9 cellular contexts compared by ENCODE assay signal in genomic region chr17:19753049-19753444, GRCh38. TPM values are rescaled to one million over a fixed set of nuclear protein-coding genes. Genes with fewer than 3 reads are reported as not detected.
DNase-seq lines count a peak whose midpoint lies in the region; ATAC-seq, FAIRE-seq and TF ChIP-seq lines count a peak whose summit lies in the region.
"Had no signal": no experiment of that assay in that cellular context is flagged by ENCODE, and none has a peak within 500 bp of the region (broad histone marks: within the 10 kb centered on the region; RNA-seq: fewer than 3 reads in every experiment).

No MANE protein-coding gene starts in this region.

- TF ChIP-seq CTCF in AG04450 (IDR thresholded peaks at IDR 0.05; ENCODE audit: low read depth, low read length), result no peak
- no peak for TF ChIP-seq CTCF in GM12878 (IDR thresholded peaks at IDR 0.05 in 2 of 3, conservative IDR thresholded peaks at IDR 0.05 in 1 of 3; ENCODE audit: control insufficient read depth in 2 of 3, extremely low read depth in 1 of 3, insufficient read depth in 1 of 3, low read depth in 3 of 3, low read length in 3 of 3)
- TF ChIP-seq CTCF in transverse colon (IDR thresholded peaks at IDR 0.05), result no peak

- no peak overlapping the region for H3K9ac ChIP-seq in GM12878 (ENCODE audit: control insufficient read depth, insufficient read depth, low read length)

- TF ChIP-seq RAD21 in GM12878 (IDR thresholded peaks at IDR 0.05; ENCODE audit: insufficient read depth, low read depth, low read length), result no peak

- no peaks in the 10 kb centered on the region for H3K79me2 ChIP-seq in GM12878 (ENCODE audit: control insufficient read depth, insufficient read depth, low read length)

- WGBS in GM12878 (ENCODE audit: insufficient coverage, insufficient replicate concordance, low lambda C conversion rate, missing lambda C conversion rate), result 46% methylated on average over 11 of the region's 11 CpGs
- 53 to 54% methylated on average over 5 to 9 of the region's 11 CpGs for WGBS in transverse colon (ENCODE audit: low coverage in 1 of 2), 2 donors

- DNase-seq in AG04450 (ENCODE audit: low read depth, low spot score) (no peak), LoVo (ENCODE audit: low spot score) (peak; percentile 95), GM12878 (ENCODE audit: low read depth, low spot score) (no peak), transverse colon (peak; percentile 80)
- no peak for DNase-seq in effector memory CD4-positive, alpha-beta T cell

- TF ChIP-seq EP300 in GM12878 (IDR thresholded peaks at IDR 0.05; ENCODE audit: borderline replicate concordance in 1 of 2, control insufficient read depth in 1 of 2, low read depth in 2 of 2, low read length in 2 of 2) (no peak), transverse colon (IDR thresholded peaks at IDR 0.05; ENCODE audit: low read depth) (no peak)

- H2AFZ ChIP-seq in GM12878 (ENCODE audit: control insufficient read depth, low read depth, low read length), result 0 out of 2 replicates have a peak overlapping the region, but pooled peaks have one; percentile 9

- in situ Hi-C loops in GM12878 (cut with MboI) (no loop called here), transverse colon (cut with MboI; ENCODE audit: low pct_ligation_motif_present in 1 of 4, low pct_unique_long_range_greater_than_20kb in 1 of 4, low sequenced_read_pairs in 3 of 4) (loop anchor here (25.0 kb wide), 2 partner anchors 91 to 391 kb away; partner anchors contain the start of gene B9D1 (in 3 of the 4))

- peaks cover 45% of the 10 kb centered on the region for H3K4me1 ChIP-seq in GM12878 (ENCODE audit: control insufficient read depth, insufficient read depth, low read length)
- H3K4me1 ChIP-seq in transverse colon, result peaks cover 7 to 26% (median 21%) of the 10 kb centered on the region in 4 donors
- H3K4me1 ChIP-seq in effector memory CD4-positive, alpha-beta T cell (ENCODE audit: control insufficient read depth, insufficient read depth, low read length, poor library complexity, severe bottlenecking), result no peaks in the 10 kb centered on the region

- H3K27ac ChIP-seq in AG04450 (ENCODE audit: low read depth, low read length) (peak overlapping the region; percentile 31), GM12878 (ENCODE audit: control insufficient read depth, insufficient read depth) (no peak overlapping the region), layer of hippocampus (ENCODE audit: low read depth, low read length) (peak overlapping the region; percentile 86), transverse colon (peak overlapping the region; percentile 38 to 76 (median 64))
- no peak overlapping the region for H3K27ac ChIP-seq in effector memory CD4-positive, alpha-beta T cell (ENCODE audit: insufficient read depth, low read length, poor library complexity, severe bottlenecking)

- POLR2A ChIA-PET in AG04450 (lab: Yijun Ruan, JAX), result no interaction called here
- POLR2A ChIA-PET in GM12878 (lab: Charles Lee), result no interaction called here

- CTCF ChIA-PET in AG04450 (lab: Charles Lee) (interaction anchor here (1.7 to 3.0 kb wide), 3 partner anchors 8 to 12 kb away, joined by 4 to 17 read pairs (median 15); no protein-coding TSS in a partner anchor), GM12878 (lab: Yijun Ruan, JAX) (interaction anchor here (1.1 to 2.5 kb wide), 4 partner anchors 8 to 240 kb away, joined by 3 to 11 read pairs (median 6); no protein-coding TSS in a partner anchor)

- no TSS peak for BruUV-seq in GM12878 (replicated peaks; lab: Mats Ljungman, UMichigan)

- TF ChIP-seq POLR2A in GM12878 (IDR thresholded peaks at IDR 0.05; ENCODE audit: low read depth, low read length) (no peak), transverse colon (IDR thresholded peaks at IDR 0.05) (no peak)

- RAD21 ChIA-PET in GM12878 (lab: Charles Lee; ENCODE audit: unreplicated experiment), result no interaction called here

- peaks cover 7% of the 10 kb centered on the region; the same call in 1 of the 2 replicates for H3K9me3 ChIP-seq in AG04450 (ENCODE audit: control insufficient read depth, insufficient read depth, low read length)
- H3K9me3 ChIP-seq in GM12878 (replicated peaks; ENCODE audit: control insufficient read depth, insufficient read depth, low read length), result no peaks in the 10 kb centered on the region
- H3K9me3 ChIP-seq in transverse colon, result no peaks in the 10 kb centered on the region
- H3K9me3 ChIP-seq in effector memory CD4-positive, alpha-beta T cell (ENCODE audit: control insufficient read depth, low read length), result no peaks in the 10 kb centered on the region

- SMC1A ChIA-PET in GM12878 (lab: Charles Lee; ENCODE audit: uncharacterized antibody, unreplicated experiment), result interaction anchor here (1.2 kb wide), 1 partner anchor 18 kb away, joined by 3 read pairs; no protein-coding TSS in a partner anchor

- H3K4me3 ChIP-seq in AG04450 (ENCODE audit: low read depth, low read length) (no peak overlapping the region), GM12878 (no peak overlapping the region), transverse colon (no peak overlapping the region)
- no peak overlapping the region for H3K4me3 ChIP-seq in effector memory CD4-positive, alpha-beta T cell (ENCODE audit: insufficient read depth, low read depth, low read length, poor library complexity, severe bottlenecking)

- H3K4me2 ChIP-seq in GM12878 (ENCODE audit: control insufficient read depth, insufficient read depth), result no peak overlapping the region

- no peaks in the 10 kb centered on the region for H4K20me1 ChIP-seq in GM12878 (ENCODE audit: control insufficient read depth, insufficient read depth)

- H3K36me3 ChIP-seq in GM12878 (ENCODE audit: control insufficient read depth in 2 of 2, insufficient read depth in 2 of 2, low read length in 1 of 2) (no peaks in the 10 kb centered on the region), transverse colon (no peaks in the 10 kb centered on the region)
- H3K36me3 ChIP-seq in effector memory CD4-positive, alpha-beta T cell (ENCODE audit: control insufficient read depth, insufficient read depth, low read length), result no peaks in the 10 kb centered on the region

- ATAC-seq in GM12878, result no peak
- no peak for ATAC-seq in GM18861 (IDR thresholded peaks at IDR 0.05; ENCODE audit: unreplicated experiment)
- ATAC-seq in GM19395 (IDR thresholded peaks at IDR 0.05; ENCODE audit: unreplicated experiment), result no peak

- FAIRE-seq in GM12878 (lab: Jason Lieb, UNC), result no peak

- intact Hi-C loops in GM12878 (cut with micrococcal nuclease; ENCODE audit: unreplicated experiment), result no loop called here
- intact Hi-C loops in transverse colon (cut with DNase I; ENCODE audit: low total_unique reads), result no loop called here

- H3K27me3 ChIP-seq in AG04450 (ENCODE audit: control insufficient read depth, insufficient read depth, low read length) (peaks cover 29% of the 10 kb centered on the region), GM12878 (replicated peaks in 1 of 2; ENCODE audit: control insufficient read depth in 2 of 2, insufficient read depth in 2 of 2, low read length in 1 of 2) (no peaks in the 10 kb centered on the region), layer of hippocampus (ENCODE audit: control insufficient read depth, insufficient read depth, low read length) (no peaks in the 10 kb centered on the region), transverse colon (no peaks in the 10 kb centered on the region)
- H3K27me3 ChIP-seq in effector memory CD4-positive, alpha-beta T cell (replicated peaks; ENCODE audit: control insufficient read depth, insufficient read depth, low read length, poor library complexity, severe bottlenecking), result no peaks in the 10 kb centered on the region

TF ChIP-seq in GM12878, 131 proteins besides CTCF, POLR2A, EP300 and RAD21 (continues in another document):
- TF ChIP-seq SUPT20H (IDR thresholded peaks at IDR 0.05; ENCODE audit: borderline replicate concordance, control insufficient read depth, low read depth, low read length) (no peak), NR2F1 (conservative IDR thresholded peaks at IDR 0.05) (no peak), MEF2B (IDR thresholded peaks at IDR 0.05; ENCODE audit: partially characterized antibody, poor library complexity, severe bottlenecking) (no peak)

RNA-seq across cellular contexts. Expression of gene ALDH3A1, which starts 4.9 kb away (rescaled TPM):
- polyA plus RNA-seq in AG04450 (2011; rRNA removed) (0.14 and 1.7 TPM in 2 replicates), GM12878 (2011; rRNA removed) (not detected in 2 replicates), GM12878 (2014; fragmentation: Illumina TruSeq; extraction: Trizol) (not detected in 2 replicates), GM12878 (2014; fragmentation: Nextera tagmentation; extraction: Ambion mirVana) (not detected), GM12878 (2014; rRNA removed) (0.20 TPM in 1 of 2 replicates, not detected in the other), GM12878 (2016; fragmentation: Nextera tagmentation; extraction: Ambion mirVana) (not detected)
- 0.30 TPM in 1 of 2 replicates, not detected in the other for polyA minus RNA-seq in AG04450 (2011; rRNA and poly(A)+ RNA removed)
- total RNA-seq in GM12878 (2013; cell fraction: nucleolus; rRNA removed), result not detected in 2 replicates
- total RNA-seq in GM12878 (2014; rRNA removed) (not detected in 2 replicates), GM12878 (2014; rRNA removed; fragmentation: Illumina TruSeq; extraction: Trizol) (not detected in 2 replicates), GM12878 (2021) (not detected in 2 replicates), transverse colon (10 to 100 TPM in 1 of 4 donors, 1 to 10 TPM in 3; 1.2 to 15.3 (median 3.4) TPM)
- not detected for polyA plus RNA-seq in GM12878 (2011; ENCODE audit: low read depth)
- not detected in 2 replicates for polyA plus RNA-seq in GM12878 (2011; cell fraction: cytosol; rRNA removed)
- polyA plus RNA-seq in GM12878 (2011; cell fraction: nucleus; rRNA removed), result not detected in 2 replicates
- 0.28 TPM in 2 replicates for polyA plus RNA-seq in GM12878 (2012)
- polyA minus RNA-seq in GM12878 (2011; rRNA and poly(A)+ RNA removed), result not detected in 2 replicates
- polyA minus RNA-seq in GM12878 (2011; cell fraction: cytosol; rRNA and poly(A)+ RNA removed), result not detected in 2 replicates
- not detected in 2 replicates for polyA minus RNA-seq in GM12878 (2011; cell fraction: nucleus; rRNA and poly(A)+ RNA removed)
- total RNA-seq: activated CD8-positive, alpha-beta memory T cell treated with anti-CD3 and anti-CD28 coated beads for 36 hours had no signal

RNA-seq across cellular contexts. Expression of gene SLC47A2, which starts 36.7 kb away (rescaled TPM):
- polyA plus RNA-seq in AG04450 (2011; rRNA removed), result not detected in 2 replicates
- not detected in 2 replicates for polyA minus RNA-seq in AG04450 (2011; rRNA and poly(A)+ RNA removed)
- total RNA-seq in GM12878 (2013; cell fraction: nucleolus; rRNA removed), result not detected in 2 replicates
- total RNA-seq in GM12878 (2014; rRNA removed), result not detected in 2 replicates
- total RNA-seq in GM12878 (2014; rRNA removed; fragmentation: Illumina TruSeq; extraction: Trizol), result not detected in 2 replicates
- total RNA-seq in GM12878 (2021), result not detected in 2 replicates
- polyA plus RNA-seq in GM12878 (2011; ENCODE audit: low read depth), result not detected
- polyA plus RNA-seq in GM12878 (2011; rRNA removed), result not detected in 2 replicates
- 0.03 TPM in 1 of 2 replicates, not detected in the other for polyA plus RNA-seq in GM12878 (2011; cell fraction: cytosol; rRNA removed)
- polyA plus RNA-seq in GM12878 (2011; cell fraction: nucleus; rRNA removed), result 0.06 TPM in 1 of 2 replicates, not detected in the other
- not detected in 2 replicates for polyA plus RNA-seq in GM12878 (2012)
- not detected in 2 replicates for polyA plus RNA-seq in GM12878 (2014; fragmentation: Illumina TruSeq; extraction: Trizol)
- not detected for polyA plus RNA-seq in GM12878 (2014; fragmentation: Nextera tagmentation; extraction: Ambion mirVana)
- not detected in 2 replicates for polyA plus RNA-seq in GM12878 (2014; rRNA removed)
- polyA plus RNA-seq in GM12878 (2016; fragmentation: Nextera tagmentation; extraction: Ambion mirVana), result not detected
- not detected in 2 replicates for polyA minus RNA-seq in GM12878 (2011; rRNA and poly(A)+ RNA removed)
- polyA minus RNA-seq in GM12878 (2011; cell fraction: cytosol; rRNA and poly(A)+ RNA removed), result not detected in 2 replicates
- polyA minus RNA-seq in GM12878 (2011; cell fraction: nucleus; rRNA and poly(A)+ RNA removed), result 0.12 TPM in 1 of 2 replicates, not detected in the other
- 1 to 10 TPM in 1 of 4 donors, under 1 TPM in 2, not detected in 1; 0.27 to 1.1 (median 0.32) TPM for total RNA-seq in transverse colon
- total RNA-seq: activated CD8-positive, alpha-beta memory T cell treated with anti-CD3 and anti-CD28 coated beads for 36 hours had no signal

Comparison
In these comparisons a context has a peak if more than half of its experiments do, and no peak if none do; other contexts are left out.
1. DNase-seq: peak in LoVo (single experiment) and transverse colon (single experiment); none in AG04450 (single experiment), GM12878 (single experiment) and effector memory CD4-positive, alpha-beta T cell (0 of 3).
2. H3K27ac ChIP-seq: peak in AG04450 (single experiment), layer of hippocampus (single experiment) and transverse colon (4 of 4); none in GM12878 (single experiment) and effector memory CD4-positive, alpha-beta T cell (single experiment).